In genomic region chr13:111865046-111865445, GRCh38 we compare ENCODE assay signal across 16 cellular contexts.
DNase-seq lines count a peak whose midpoint lies in the region; ATAC-seq and TF ChIP-seq lines count a peak whose summit lies in the region.
"Had no signal": no experiment of that assay in that cellular context is flagged by ENCODE, and none has a peak within 500 bp of the region (broad histone marks: within the 10 kb centered on the region; RNA-seq: fewer than 3 reads in every experiment).

No MANE protein-coding gene starts in this region.

- ATAC-seq in GM23338 (no peak), HG02798 (IDR thresholded peaks at IDR 0.05; ENCODE audit: poor library complexity, unreplicated experiment) (no peak)

- no peaks in the 10 kb centered on the region for H4K20me1 ChIP-seq in GM23338 (replicated peaks; ENCODE audit: insufficient read depth)

- TF ChIP-seq POLR2A in esophagus muscularis mucosa (IDR thresholded peaks at IDR 0.05; ENCODE audit: low read depth) = no peak

- no peaks in the 10 kb centered on the region for H3F3A ChIP-seq in GM23338 (replicated peaks; ENCODE audit: low read depth)

- H3K27me3 Mint-ChIP-seq in GM23338 (ENCODE audit: insufficient read depth, low read depth, poor library complexity) = peaks cover 10% of the 10 kb centered on the region
- H3K27me3 Mint-ChIP-seq: CD4-positive, alpha-beta memory T cell had no signal

- TF ChIP-seq CTCF in GM23338 (conservative IDR thresholded peaks at IDR 0.05; ENCODE audit: low read depth in 2 of 2) = no peak
- TF ChIP-seq CTCF in esophagus muscularis mucosa (IDR thresholded peaks at IDR 0.05) = no peak

- H3K4me3 ChIP-seq in GM23338 (no peak overlapping the region), esophagus muscularis mucosa (no peak overlapping the region)

- peak overlapping the region; percentile 76; the same call in 1 of the 2 replicates for H2AFZ ChIP-seq in GM23338

- H3K36me3 ChIP-seq in GM23338 (ENCODE audit: insufficient read depth) (no peaks in the 10 kb centered on the region), esophagus muscularis mucosa (no peaks in the 10 kb centered on the region)

- H3K27ac Mint-ChIP-seq in GM23338 = no peak overlapping the region

- TF ChIP-seq EP300 in esophagus muscularis mucosa (IDR thresholded peaks at IDR 0.05) = no peak

- no peak overlapping the region for H3K4me2 ChIP-seq in GM23338

- peaks cover 4% of the 10 kb centered on the region; the same call in 1 of the 3 replicates for H3K4me1 Mint-ChIP-seq in GM23338
- H3K4me1 Mint-ChIP-seq: CD4-positive, alpha-beta memory T cell had no signal

- no peaks in the 10 kb centered on the region for H3K79me2 ChIP-seq in GM23338 (replicated peaks; ENCODE audit: insufficient read depth)

- H3K27me3 ChIP-seq in GM23338 (ENCODE audit: insufficient read depth) (no peaks in the 10 kb centered on the region), esophagus muscularis mucosa (peaks cover 0 to 9% (median 0%) of the 10 kb centered on the region in 4 donors)

- H3K4me3 Mint-ChIP-seq in GM23338 = no peak overlapping the region
- H3K4me3 Mint-ChIP-seq: CD4-positive, alpha-beta memory T cell had no signal

- peaks cover under 1% of the 10 kb centered on the region; the same call in 1 of the 2 replicates for H3K4me1 ChIP-seq in GM23338 (ENCODE audit: insufficient read depth)
- H3K4me1 ChIP-seq in esophagus muscularis mucosa = no peaks in the 10 kb centered on the region

- H3K9me2 ChIP-seq in GM23338 (ENCODE audit: insufficient read depth) = no peaks in the 10 kb centered on the region

- peaks cover 0 to 16% (median 2%) of the 10 kb centered on the region in 4 donors for H3K9me3 ChIP-seq in esophagus muscularis mucosa

- intact Hi-C loops in esophagus muscularis mucosa (cut with DNase I) = no loop called here

- DNase-seq in GM23338 (ENCODE audit: low spot score) (no peak), ecto neural progenitor cell (ENCODE audit: low spot score) (peak; percentile 39), esophagus muscularis mucosa (ENCODE audit: extremely low spot score) (peak; percentile 55), HT-29 (ENCODE audit: low spot score) (no peak), NCI-H526 treated with DMSO at 0.1 percent for 48 hours (lab: John Stamatoyannopoulos, UW) (no peak)
- DNase-seq: C1 segment of cervical spinal cord; Calu3; CD4-positive, alpha-beta memory T cell; COR-L47; DMS53; DMS79 treated with DMSO at 0.1 percent for 48 hours; GF-D8; GOT3; H7; HCEC 1CT had no signal

- peaks cover 14% of the 10 kb centered on the region; the same call in 2 of the 3 replicates for H3K9me3 Mint-ChIP-seq in GM23338

- no peak overlapping the region for H3K27ac ChIP-seq in GM23338 (ENCODE audit: low read depth)
- H3K27ac ChIP-seq in esophagus muscularis mucosa (replicated peaks in 1 of 4) = no peak overlapping the region

- H3K36me3 Mint-ChIP-seq in GM23338 (ENCODE audit: low read depth) = no peaks in the 10 kb centered on the region; the same call in 1 of the 3 replicates
- H3K36me3 Mint-ChIP-seq: CD4-positive, alpha-beta memory T cell had no signal

- 64% methylated on average over 7 of the region's 7 CpGs for WGBS in esophagus muscularis mucosa

TF ChIP-seq in GM23338, 12 proteins besides CTCF, POLR2A, EP300 and RAD21 (continues in another document):
- TF ChIP-seq JUNB (IDR thresholded peaks at IDR 0.05; ENCODE audit: unreplicated experiment) (no peak), ZNF114 (CRISPR knock-in tag; IDR thresholded peaks at IDR 0.05) (no peak), ZNF462 (CRISPR knock-in tag; IDR thresholded peaks at IDR 0.05) (no peak), POLR2AphosphoS5 (IDR thresholded peaks at IDR 0.05; ENCODE audit: low read depth) (no peak), EZH2 (IDR thresholded peaks at IDR 0.05; ENCODE audit: low read depth, unreplicated experiment) (no peak), CREB1 (CRISPR knock-in tag; IDR thresholded peaks at IDR 0.05; ENCODE audit: low read depth) (no peak), ZNF331 (CRISPR knock-in tag; IDR thresholded peaks at IDR 0.05; ENCODE audit: low read depth) (no peak), NANOG (IDR thresholded peaks at IDR 0.05; ENCODE audit: borderline replicate concordance) (no peak), REST (IDR thresholded peaks at IDR 0.05; ENCODE audit: unreplicated experiment) (no peak), STAT1 (IDR thresholded peaks at IDR 0.05; ENCODE audit: unreplicated experiment) (no peak), EZH2phosphoT487 (IDR thresholded peaks at IDR 0.05; ENCODE audit: unreplicated experiment) (no peak)

Comparison
In these comparisons a context has a peak if more than half of its experiments do, and no peak if none do; other contexts are left out.
1. DNase-seq: peak in ecto neural progenitor cell (single experiment) and esophagus muscularis mucosa (single experiment); none in GM23338 (single experiment), HT-29 (single experiment) and NCI-H526 treated with DMSO at 0.1 percent for 48 hours (single experiment).